ENCODE assay signal across 8 cellular contexts in genomic region chr4:152352645-152353116, GRCh38.
DNase-seq lines count a peak whose midpoint lies in the region; ATAC-seq, FAIRE-seq and TF ChIP-seq lines count a peak whose summit lies in the region.

No MANE protein-coding gene starts in this region.

- peaks cover 3% of the 10 kb centered on the region for H3K4me1 ChIP-seq in endothelial cell of umbilical vein (ENCODE audit: control insufficient read depth, extremely low read depth, insufficient read depth, low read length)
- H3K4me1 ChIP-seq in upper lobe of right lung: peaks cover 6% of the 10 kb centered on the region

- H3K36me3 ChIP-seq in endothelial cell of umbilical vein (ENCODE audit: control insufficient read depth in 2 of 2, extremely low read depth in 1 of 2, insufficient read depth in 2 of 2, low read length in 2 of 2) (no peaks in the 10 kb centered on the region), upper lobe of right lung (no peaks in the 10 kb centered on the region)

- in situ Hi-C loops in SK-MEL-5 (cut with HindIII; ENCODE audit: low pct_unique_long_range_greater_than_20kb, low sequenced_read_pairs): no loop called here

- TF ChIP-seq CTCF in endothelial cell of umbilical vein (IDR thresholded peaks at IDR 0.05; ENCODE audit: extremely low read depth in 1 of 2, insufficient read depth in 1 of 2, low read depth in 1 of 2, low read length in 2 of 2) (no peak), upper lobe of right lung (IDR thresholded peaks at IDR 0.05) (no peak)

- CTCF ChIA-PET in endothelial cell of umbilical vein (lab: Charles Lee): interaction anchor here (0.7 to 1.8 kb wide), 4 partner anchors 9 to 305 kb away, joined by 3 to 4 read pairs (median 3); no protein-coding TSS in a partner anchor

- no peaks in the 10 kb centered on the region for H3K9me1 ChIP-seq in endothelial cell of umbilical vein (replicated peaks; ENCODE audit: control insufficient read depth, extremely low read depth, insufficient read depth, low read length)

- H3K4me2 ChIP-seq in endothelial cell of umbilical vein (ENCODE audit: insufficient read depth, low read length): peak overlapping the region; percentile 73

- H3K9ac ChIP-seq in endothelial cell of umbilical vein (replicated peaks; ENCODE audit: extremely low read depth, insufficient read depth, low read length): peak overlapping the region; percentile 50

- peak; percentile 54 for TF ChIP-seq POLR2A in endothelial cell of umbilical vein (IDR thresholded peaks at IDR 0.05; ENCODE audit: low read depth, low read length)

- ATAC-seq in GM21737 (IDR thresholded peaks at IDR 0.05; ENCODE audit: unreplicated experiment): peak; percentile 82
- ATAC-seq in upper lobe of right lung: peak; percentile 94

- dilution Hi-C loops in endothelial cell of umbilical vein (cut with MboI; ENCODE audit: extremely low pct_ligation_motif_present, low sequenced_read_pairs): no loop called here

- H3K27ac ChIP-seq in endothelial cell of umbilical vein (ENCODE audit: insufficient read depth, low read depth, low read length): peak overlapping the region; percentile 30
- H3K27ac ChIP-seq in upper lobe of right lung: no peak overlapping the region

- peak overlapping the region; percentile 49 for H2AFZ ChIP-seq in endothelial cell of umbilical vein (ENCODE audit: low read depth, low read length)

- H3K27me3 ChIP-seq in endothelial cell of umbilical vein (ENCODE audit: control insufficient read depth in 2 of 2, insufficient read depth in 2 of 2, low read length in 2 of 2) (no peaks in the 10 kb centered on the region), upper lobe of right lung (no peaks in the 10 kb centered on the region)

- intact Hi-C loops in endothelial cell of umbilical vein (cut with micrococcal nuclease): loop anchor here (5.0 kb wide), 1 partner anchor 245 kb away; no protein-coding TSS in a partner anchor
- intact Hi-C loops in upper lobe of right lung (cut with DNase I): no loop called here

- POLR2A ChIA-PET in endothelial cell of umbilical vein (lab: Charles Lee): no interaction called here

- DNase-seq in EH (ENCODE audit: low read depth) (peak; percentile 97), LoVo (ENCODE audit: low spot score) (peak; percentile 47), SK-MEL-5 (ENCODE audit: low read depth, low spot score) (peak; percentile 88), endothelial cell of umbilical vein (ENCODE audit: low read depth, low spot score) (peak; percentile 94), middle frontal gyrus (ENCODE audit: extremely low spot score, low spot score) (peak; percentile 38), upper lobe of right lung (no peak), mesenteric fat pad (ENCODE audit: low spot score) (no peak)

- peak; percentile 24 for FAIRE-seq in endothelial cell of umbilical vein (lab: Jason Lieb, UNC)

- H3K4me3 ChIP-seq in endothelial cell of umbilical vein (replicated peaks in 1 of 3; ENCODE audit: insufficient read depth in 1 of 3, low read depth in 1 of 3, low read length in 3 of 3): peak overlapping the region; percentile 26 to 69 (median 28)
- H3K4me3 ChIP-seq in upper lobe of right lung: peak overlapping the region; percentile 44

- H3K79me2 ChIP-seq in endothelial cell of umbilical vein (ENCODE audit: control insufficient read depth, insufficient read depth, low read length): peaks cover 2% of the 10 kb centered on the region

- no peaks in the 10 kb centered on the region for H4K20me1 ChIP-seq in endothelial cell of umbilical vein (replicated peaks; ENCODE audit: control insufficient read depth, extremely low read depth, insufficient read depth, low read length)

- no peaks in the 10 kb centered on the region for H3K9me3 ChIP-seq in endothelial cell of umbilical vein (replicated peaks; ENCODE audit: control insufficient read depth, insufficient read depth, low read length)
- H3K9me3 ChIP-seq in upper lobe of right lung: no peaks in the 10 kb centered on the region

- BruUV-seq in endothelial cell of umbilical vein (replicated peaks; lab: Mats Ljungman, UMichigan): no TSS peak

TF ChIP-seq in endothelial cell of umbilical vein, 7 proteins besides CTCF, POLR2A, EP300 and RAD21:
- TF ChIP-seq POLR2AphosphoS5 (IDR thresholded peaks at IDR 0.05; ENCODE audit: insufficient read depth, low read depth, low read length) (no peak), JUN (IDR thresholded peaks at IDR 0.05; ENCODE audit: borderline replicate concordance, insufficient read depth, insufficient read length, low read depth) (no peak), EZH2 (IDR thresholded peaks at IDR 0.05; ENCODE audit: borderline replicate concordance, low read depth, low read length, severe bottlenecking) (no peak)

Comparison
In these comparisons a context has a peak if more than half of its experiments do, and no peak if none do; other contexts are left out.
1. DNase-seq: peak in EH (single experiment), LoVo (single experiment), SK-MEL-5 (single experiment), endothelial cell of umbilical vein (single experiment) and middle frontal gyrus (single experiment); none in upper lobe of right lung (single experiment) and mesenteric fat pad (single experiment).